Comparison of ENCODE assay signal across 8 cellular contexts in the genomic region with DNA sequence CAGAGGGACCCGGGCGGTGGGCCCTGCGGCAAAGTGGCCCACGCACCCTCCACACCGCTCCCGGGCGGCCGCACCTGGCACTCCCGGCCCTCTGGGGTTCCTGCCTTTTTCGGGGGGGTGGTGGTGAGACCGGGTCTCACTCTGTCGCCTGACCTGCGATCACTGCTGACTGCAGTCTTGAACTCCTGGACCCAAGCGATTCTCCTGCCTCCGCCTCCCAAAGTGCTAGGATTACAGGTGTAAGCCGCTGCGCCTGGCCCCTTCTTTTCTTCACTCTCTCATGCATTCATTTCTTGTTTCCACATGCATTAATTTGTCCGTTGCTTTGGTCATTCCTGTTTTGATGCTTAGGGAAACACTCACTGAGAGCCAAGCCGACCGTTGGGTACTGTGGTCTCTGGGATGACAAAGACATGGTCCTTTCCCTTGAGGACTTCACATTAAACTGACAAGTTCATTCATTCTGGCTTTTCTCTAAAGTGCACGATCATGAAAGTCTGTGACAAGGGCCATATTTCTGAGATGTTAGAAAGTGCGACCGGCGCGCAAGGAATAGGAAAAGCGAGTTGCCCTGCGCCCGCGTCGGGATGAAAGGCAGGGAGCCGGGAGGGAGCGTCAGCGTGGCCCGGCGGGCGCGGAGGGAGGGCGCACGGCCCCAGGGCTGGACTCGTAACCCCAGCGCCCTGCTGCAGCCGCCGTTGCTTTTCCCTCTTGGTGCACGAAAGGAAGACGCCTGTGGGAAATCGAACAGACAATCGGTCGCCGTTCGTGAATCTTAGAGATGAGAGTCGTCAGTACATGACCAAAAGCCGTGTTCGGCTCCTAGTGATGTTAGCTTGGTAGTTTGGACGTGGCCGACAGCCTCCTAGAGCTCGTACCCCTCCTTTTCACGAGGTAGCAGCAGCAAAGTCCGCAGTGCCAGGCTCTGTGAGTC. TPM values are rescaled to one million over a fixed set of nuclear protein-coding genes. Genes with fewer than 3 reads are reported as not detected.
DNase-seq lines count a peak whose midpoint lies in the region; ATAC-seq, FAIRE-seq and TF ChIP-seq lines count a peak whose summit lies in the region.

No MANE protein-coding gene starts in this region.

- H3K27ac Mint-ChIP-seq in Caco-2 (ENCODE audit: unreplicated experiment) = no peak overlapping the region

- POLR2A ChIA-PET in Caco-2 (lab: Charles Lee) = no interaction called here

- H3K27me3 Mint-ChIP-seq in Caco-2 (ENCODE audit: insufficient read depth, unreplicated experiment) = peaks cover 28% of the 10 kb centered on the region

- H3K36me3 ChIP-seq in Caco-2 (ENCODE audit: control insufficient read depth, insufficient read depth, low read length) (no peaks in the 10 kb centered on the region), pancreas (no peaks in the 10 kb centered on the region)

- H3K4me3 Mint-ChIP-seq in Caco-2 (ENCODE audit: unreplicated experiment) = peak overlapping the region; percentile 73

- no peaks in the 10 kb centered on the region for H3K36me3 Mint-ChIP-seq in Caco-2 (ENCODE audit: insufficient read depth, unreplicated experiment)

- intact Hi-C loops in Caco-2 (cut with micrococcal nuclease; ENCODE audit: unreplicated experiment) (loop anchor here (2.0 kb wide), 1 partner anchor 53 kb away; no protein-coding TSS in a partner anchor), pancreas (cut with DNase I) (no loop called here)

- FAIRE-seq in frontal cortex (lab: Jason Lieb, UNC) (no peak), pancreas (lab: Jason Lieb, UNC) (no peak)

- H3K9me3 ChIP-seq in Caco-2 (no peaks in the 10 kb centered on the region), pancreas (no peaks in the 10 kb centered on the region)

- CTCF ChIA-PET in Caco-2 (lab: Charles Lee) = no interaction called here

- H3K27me3 ChIP-seq in Caco-2 (replicated peaks; ENCODE audit: control insufficient read depth, insufficient read depth, low read length) (no peaks in the 10 kb centered on the region; the same call in 1 of the 2 replicates), pancreas (no peaks in the 10 kb centered on the region)

- H3K27ac ChIP-seq in pancreas = no peak overlapping the region

- H3K9me3 Mint-ChIP-seq in Caco-2 (ENCODE audit: unreplicated experiment) = no peaks in the 10 kb centered on the region

- H3K4me1 ChIP-seq in Caco-2 (0 out of 2 replicates have a peak, but pooled peaks cover 5% of the 10 kb centered on the region), pancreas (peaks cover 0 to 4% (median 4%) of the 10 kb centered on the region in 3 donors)

- 6 to 11% methylated on average over 58 of the region's 58 CpGs for WGBS in pancreas, 2 donors

- H3K4me3 ChIP-seq in Caco-2 (ENCODE audit: low read depth, low read length) = peak overlapping the region; percentile 30
- H3K4me3 ChIP-seq in pancreas = peak overlapping the region; percentile 37 to 79 (median 73)

- peak in 1 of 2 experiments; percentile 4 for DNase-seq in Caco-2
- DNase-seq in activated CD8-positive, alpha-beta memory T cell treated with anti-CD3 and anti-CD28 coated beads, Interleukin-2, amount 50 U/mL, for 48 hours = peak; percentile 66
- peak; percentile 28 to 46 for DNase-seq in frontal cortex (ENCODE audit: low spot score in 2 of 2)
- DNase-seq in pancreas = peak in 2 of 6 donors; percentile 31 to 61
- DNase-seq in NCI-H2171 (lab: John Stamatoyannopoulos, UW) = no peak
- DNase-seq in NCI-H1694 treated with DMSO at 0.1 percent for 48 hours (lab: John Stamatoyannopoulos, UW) = no peak

- no TSS peak for BruUV-seq in Caco-2 (replicated peaks; lab: Mats Ljungman, UMichigan)

- TF ChIP-seq CTCF in Caco-2 (IDR thresholded peaks at IDR 0.05; ENCODE audit: insufficient read depth in 1 of 2, low read depth in 1 of 2, low read length in 1 of 2, severe bottlenecking in 1 of 2, unreplicated experiment in 1 of 2) (no peak), pancreas (IDR thresholded peaks at IDR 0.05) (no peak)

- peak; percentile 1 for ATAC-seq in HG02884 (IDR thresholded peaks at IDR 0.05; ENCODE audit: unreplicated experiment)
- ATAC-seq in pancreas = peak in 3 of 4 donors; percentile 44 to 58 (median 46)
- ATAC-seq in GM21447 (IDR thresholded peaks at IDR 0.05; ENCODE audit: unreplicated experiment) = no peak

- no peaks in the 10 kb centered on the region for H3K4me1 Mint-ChIP-seq in Caco-2 (ENCODE audit: low read depth, unreplicated experiment)

RNA-seq across cellular contexts. Expression of a gene that starts 1.0 kb away (rescaled TPM):
- not detected in 2 replicates for total RNA-seq in Caco-2 (2022)
- total RNA-seq in frontal cortex = not detected
- total RNA-seq in pancreas = 1 to 10 TPM in 3 of 6 donors, under 1 TPM in 3; 0.47 to 1.7 (median 1.1) TPM
- polyA plus RNA-seq in pancreas = under 1 TPM; 0.59 to 0.95 TPM

RNA-seq across cellular contexts. Expression of a gene that starts 50.4 kb away (rescaled TPM):
- total RNA-seq in Caco-2 (2022) (2.1 and 2.5 TPM in 2 replicates), frontal cortex (not detected), pancreas (1 to 10 TPM; 3.2 to 8.1 (median 5.2) TPM)
- 10 to 100 TPM in 1 of 2 donors, 1 to 10 TPM in 1; 9.5 to 11.2 TPM for polyA plus RNA-seq in pancreas

Comparison
In these comparisons a context has a peak if more than half of its experiments do, and no peak if none do; other contexts are left out.
1. DNase-seq: peak in activated CD8-positive, alpha-beta memory T cell treated with anti-CD3 and anti-CD28 coated beads, Interleukin-2, amount 50 U/mL, for 48 hours (single experiment) and frontal cortex (2 of 2); none in NCI-H2171 (single experiment) and NCI-H1694 treated with DMSO at 0.1 percent for 48 hours (single experiment).